1 cellular context compared by ENCODE assay signal in the genomic region with DNA sequence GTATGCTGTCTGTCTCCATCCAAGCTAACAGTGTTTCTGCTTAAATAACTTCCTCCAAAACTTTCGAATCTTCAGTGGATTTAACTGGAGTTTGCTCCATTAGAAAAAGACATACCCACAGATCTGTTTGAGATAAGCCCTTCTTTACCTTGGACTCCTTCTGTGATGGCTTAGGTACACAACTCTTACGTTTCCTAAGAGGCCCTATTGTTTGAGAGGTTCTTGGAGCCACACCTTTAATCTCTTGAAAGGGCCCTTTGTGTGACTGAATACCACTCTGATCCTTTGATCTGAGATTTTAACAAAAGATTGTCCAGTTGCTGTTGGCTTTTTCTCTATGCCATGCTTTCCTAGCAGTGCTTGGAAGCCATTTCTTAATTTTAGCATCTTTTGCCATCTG.
TF ChIP-seq lines count a peak whose summit lies in the region.

No MANE protein-coding gene starts in this region.

TF ChIP-seq in GM23338, 12 proteins besides CTCF, POLR2A, EP300 and RAD21 (continued from another document):
- TF ChIP-seq, protein P1, sequence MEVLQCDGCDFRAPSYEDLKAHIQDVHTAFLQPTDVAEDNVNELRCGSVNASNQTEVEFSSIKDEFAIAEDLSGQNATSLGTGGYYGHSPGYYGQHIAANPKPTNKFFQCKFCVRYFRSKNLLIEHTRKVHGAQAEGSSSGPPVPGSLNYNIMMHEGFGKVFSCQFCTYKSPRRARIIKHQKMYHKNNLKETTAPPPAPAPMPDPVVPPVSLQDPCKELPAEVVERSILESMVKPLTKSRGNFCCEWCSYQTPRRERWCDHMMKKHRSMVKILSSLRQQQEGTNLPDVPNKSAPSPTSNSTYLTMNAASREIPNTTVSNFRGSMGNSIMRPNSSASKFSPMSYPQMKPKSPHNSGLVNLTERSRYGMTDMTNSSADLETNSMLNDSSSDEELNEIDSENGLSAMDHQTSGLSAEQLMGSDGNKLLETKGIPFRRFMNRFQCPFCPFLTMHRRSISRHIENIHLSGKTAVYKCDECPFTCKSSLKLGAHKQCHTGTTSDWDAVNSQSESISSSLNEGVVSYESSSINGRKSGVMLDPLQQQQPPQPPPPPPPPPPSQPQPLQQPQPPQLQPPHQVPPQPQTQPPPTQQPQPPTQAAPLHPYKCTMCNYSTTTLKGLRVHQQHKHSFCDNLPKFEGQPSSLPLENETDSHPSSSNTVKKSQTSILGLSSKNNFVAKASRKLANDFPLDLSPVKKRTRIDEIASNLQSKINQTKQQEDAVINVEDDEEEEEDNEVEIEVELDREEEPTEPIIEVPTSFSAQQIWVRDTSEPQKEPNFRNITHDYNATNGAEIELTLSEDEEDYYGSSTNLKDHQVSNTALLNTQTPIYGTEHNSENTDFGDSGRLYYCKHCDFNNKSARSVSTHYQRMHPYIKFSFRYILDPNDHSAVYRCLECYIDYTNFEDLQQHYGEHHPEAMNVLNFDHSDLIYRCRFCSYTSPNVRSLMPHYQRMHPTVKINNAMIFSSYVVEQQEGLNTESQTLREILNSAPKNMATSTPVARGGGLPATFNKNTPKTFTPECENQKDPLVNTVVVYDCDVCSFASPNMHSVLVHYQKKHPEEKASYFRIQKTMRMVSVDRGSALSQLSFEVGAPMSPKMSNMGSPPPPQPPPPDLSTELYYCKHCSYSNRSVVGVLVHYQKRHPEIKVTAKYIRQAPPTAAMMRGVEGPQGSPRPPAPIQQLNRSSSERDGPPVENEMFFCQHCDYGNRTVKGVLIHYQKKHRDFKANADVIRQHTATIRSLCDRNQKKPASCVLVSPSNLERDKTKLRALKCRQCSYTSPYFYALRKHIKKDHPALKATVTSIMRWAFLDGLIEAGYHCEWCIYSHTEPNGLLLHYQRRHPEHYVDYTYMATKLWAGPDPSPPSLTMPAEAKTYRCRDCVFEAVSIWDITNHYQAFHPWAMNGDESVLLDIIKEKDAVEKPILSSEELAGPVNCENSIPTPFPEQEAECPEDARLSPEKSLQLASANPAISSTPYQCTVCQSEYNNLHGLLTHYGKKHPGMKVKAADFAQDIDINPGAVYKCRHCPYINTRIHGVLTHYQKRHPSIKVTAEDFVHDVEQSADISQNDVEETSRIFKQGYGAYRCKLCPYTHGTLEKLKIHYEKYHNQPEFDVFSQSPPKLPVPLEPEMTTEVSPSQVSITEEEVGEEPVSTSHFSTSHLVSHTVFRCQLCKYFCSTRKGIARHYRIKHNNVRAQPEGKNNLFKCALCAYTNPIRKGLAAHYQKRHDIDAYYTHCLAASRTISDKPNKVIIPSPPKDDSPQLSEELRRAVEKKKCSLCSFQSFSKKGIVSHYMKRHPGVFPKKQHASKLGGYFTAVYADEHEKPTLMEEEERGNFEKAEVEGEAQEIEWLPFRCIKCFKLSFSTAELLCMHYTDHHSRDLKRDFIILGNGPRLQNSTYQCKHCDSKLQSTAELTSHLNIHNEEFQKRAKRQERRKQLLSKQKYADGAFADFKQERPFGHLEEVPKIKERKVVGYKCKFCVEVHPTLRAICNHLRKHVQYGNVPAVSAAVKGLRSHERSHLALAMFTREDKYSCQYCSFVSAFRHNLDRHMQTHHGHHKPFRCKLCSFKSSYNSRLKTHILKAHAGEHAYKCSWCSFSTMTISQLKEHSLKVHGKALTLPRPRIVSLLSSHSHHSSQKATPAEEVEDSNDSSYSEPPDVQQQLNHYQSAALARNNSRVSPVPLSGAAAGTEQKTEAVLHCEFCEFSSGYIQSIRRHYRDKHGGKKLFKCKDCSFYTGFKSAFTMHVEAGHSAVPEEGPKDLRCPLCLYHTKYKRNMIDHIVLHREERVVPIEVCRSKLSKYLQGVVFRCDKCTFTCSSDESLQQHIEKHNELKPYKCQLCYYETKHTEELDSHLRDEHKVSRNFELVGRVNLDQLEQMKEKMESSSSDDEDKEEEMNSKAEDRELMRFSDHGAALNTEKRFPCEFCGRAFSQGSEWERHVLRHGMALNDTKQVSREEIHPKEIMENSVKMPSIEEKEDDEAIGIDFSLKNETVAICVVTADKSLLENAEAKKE (CRISPR knock-in tag; IDR thresholded peaks at IDR 0.05): no peak
- TF ChIP-seq NANOG (IDR thresholded peaks at IDR 0.05; ENCODE audit: borderline replicate concordance): no peak
- TF ChIP-seq ZNF114 (CRISPR knock-in tag; IDR thresholded peaks at IDR 0.05): no peak
- TF ChIP-seq STAT1 (IDR thresholded peaks at IDR 0.05; ENCODE audit: unreplicated experiment): no peak
- no peak for TF ChIP-seq EZH2 (IDR thresholded peaks at IDR 0.05; ENCODE audit: low read depth, unreplicated experiment)
- TF ChIP-seq CREB1 (CRISPR knock-in tag; IDR thresholded peaks at IDR 0.05; ENCODE audit: low read depth): no peak
